In the genomic region with DNA sequence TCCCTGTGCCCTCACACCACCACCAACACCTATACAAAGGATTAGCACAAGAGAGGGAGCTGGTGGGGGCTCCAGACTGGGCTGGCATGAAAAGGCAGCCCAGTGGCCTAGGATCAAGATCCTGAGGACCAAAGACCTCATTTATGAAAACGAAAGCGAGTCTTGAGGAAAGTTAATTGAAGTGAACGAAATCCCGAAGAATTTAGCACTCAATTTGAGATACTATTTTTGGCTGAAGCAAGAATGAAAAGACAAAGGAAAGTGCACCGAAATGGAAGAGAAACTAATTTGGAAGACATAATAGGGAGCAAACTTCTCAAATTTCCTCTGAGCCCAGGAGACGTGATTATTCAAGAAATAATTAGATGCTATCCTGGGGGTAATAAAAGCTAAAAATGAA, we compare ENCODE assay signal across 29 cellular contexts.
"Had no signal": no experiment of that assay in that cellular context is flagged by ENCODE, and none has a peak within 500 bp of the region (broad histone marks: within the 10 kb centered on the region; RNA-seq: fewer than 3 reads in every experiment).

No MANE protein-coding gene starts in this region.

- DNase-seq: activated CD4-positive, alpha-beta memory T cell treated with anti-CD3 and anti-CD28 coated beads, Interleukin-2, amount 10 ng/mL, durations not matched to agents 7 days and 5 days; activated CD4-positive, alpha-beta T cell treated with anti-CD3 and anti-CD28 coated beads for 36 hours; activated CD4-positive, alpha-beta T cell treated with anti-CD3 and anti-CD28 coated beads, Interleukin-2, amount 10 ng/mL, durations not matched to agents 24 days and 14 days; activated CD4-positive, alpha-beta T cell treated with anti-CD3 and anti-CD28 coated beads, Interleukin-2, amount 50 U/mL, for 4 hours; activated CD4-positive, CD25-positive, alpha-beta regulatory T cell; activated CD4-positive, CD25-positive, alpha-beta regulatory T cell treated with anti-CD3 and anti-CD28 coated beads, Interleukin-2, amount 50 U/mL, for 72 hours; activated CD8-positive, alpha-beta memory T cell treated with anti-CD3 and anti-CD28 coated beads, Interleukin-2, amount 50 U/mL, for 4 hours; activated gamma-delta T cell; activated naive CD4-positive, alpha-beta T cell; activated naive CD4-positive, alpha-beta T cell treated with anti-CD3 and anti-CD28 coated beads, Interleukin-2, amount 10 ng/mL, durations not matched to agents 7 days and 5 days; activated naive CD8-positive, alpha-beta T cell treated with anti-CD3 and anti-CD28 coated beads, Interleukin-2, amount 10 ng/mL, durations not matched to agents 7 days and 5 days; activated T-cell treated with anti-CD3 and anti-CD28 coated beads for 4 hours; activated T-cell treated with anti-CD3 and anti-CD28 coated beads, Interleukin-2, amount 50 U/mL, for 24 hours; activated T-cell treated with anti-CD3 and anti-CD28 coated beads, Interleukin-2, amount 50 U/mL, for 72 hours; central memory CD4-positive, alpha-beta T cell; cerebellar nuclear complex; colonic mucosa; dorsolateral prefrontal cortex; effector memory CD4-positive, alpha-beta T cell; foreskin fibroblast; T-helper 2 cell had no signal

- ATAC-seq: activated CD4-positive, alpha-beta T cell treated with anti-CD3 and anti-CD28 coated beads for 36 hours; activated T-cell treated with anti-CD3 and anti-CD28 coated beads, Interleukin-2, amount 50 U/mL, for 72 hours; esophagus mucosa had no signal

- H3K36me3 Mint-ChIP-seq: activated naive CD4-positive, alpha-beta T cell treated with anti-CD3 and anti-CD28 coated beads, Interleukin-2, amount 10 ng/mL, durations not matched to agents 7 days and 5 days; activated naive CD4-positive, alpha-beta T cell treated with anti-CD3 and anti-CD28 coated beads, Interleukin-2, amount 50 U/mL, for 72 hours; activated naive CD8-positive, alpha-beta T cell treated with anti-CD3 and anti-CD28 coated beads, Interleukin-2, amount 10 ng/mL, durations not matched to agents 7 days and 5 days; brain had no signal

- H3K9me3 Mint-ChIP-seq: activated CD4-positive, alpha-beta memory T cell treated with anti-CD3 and anti-CD28 coated beads, Interleukin-2, amount 10 ng/mL, durations not matched to agents 7 days and 5 days; activated CD4-positive, alpha-beta T cell treated with anti-CD3 and anti-CD28 coated beads, Interleukin-2, amount 10 ng/mL, durations not matched to agents 24 days and 14 days; activated naive CD4-positive, alpha-beta T cell treated with anti-CD3 and anti-CD28 coated beads, Interleukin-2, amount 10 ng/mL, durations not matched to agents 7 days and 5 days; activated naive CD4-positive, alpha-beta T cell treated with anti-CD3 and anti-CD28 coated beads, Interleukin-2, amount 50 U/mL, for 72 hours; activated naive CD8-positive, alpha-beta T cell treated with anti-CD3 and anti-CD28 coated beads, Interleukin-2, amount 10 ng/mL, durations not matched to agents 7 days and 5 days; activated T-cell treated with anti-CD3 and anti-CD28 coated beads, Interleukin-2, amount 50 U/mL, for 24 hours; activated T-cell treated with anti-CD3 and anti-CD28 coated beads, Interleukin-2, amount 50 U/mL, for 72 hours; dendritic cell treated with granulocyte-macrophage colony-stimulating factor and Interleukin-4, amounts not matched to agents 40 ng/mL and 50 ng/mL, for 4 days; endodermal cell had no signal

- H3K4me3 Mint-ChIP-seq: activated CD4-positive, alpha-beta memory T cell treated with anti-CD3 and anti-CD28 coated beads, Interleukin-2, amount 10 ng/mL, durations not matched to agents 7 days and 5 days; activated CD4-positive, alpha-beta T cell treated with anti-CD3 and anti-CD28 coated beads for 36 hours; activated CD4-positive, alpha-beta T cell treated with anti-CD3 and anti-CD28 coated beads, Interleukin-2, amount 10 ng/mL, durations not matched to agents 24 days and 14 days; activated naive CD4-positive, alpha-beta T cell treated with anti-CD3 and anti-CD28 coated beads, Interleukin-2, amount 10 ng/mL, durations not matched to agents 7 days and 5 days; activated naive CD8-positive, alpha-beta T cell treated with anti-CD3 and anti-CD28 coated beads, Interleukin-2, amount 10 ng/mL, durations not matched to agents 7 days and 5 days; activated T-cell treated with anti-CD3 and anti-CD28 coated beads, Interleukin-2, amount 50 U/mL, for 24 hours; activated T-cell treated with anti-CD3 and anti-CD28 coated beads, Interleukin-2, amount 50 U/mL, for 72 hours; dendritic cell treated with granulocyte-macrophage colony-stimulating factor and Interleukin-4, amounts not matched to agents 40 ng/mL and 50 ng/mL, for 4 days; endodermal cell had no signal

- H3K4me3 ChIP-seq: ascending aorta, breast epithelium, cardiac muscle cell, colonic mucosa, dorsolateral prefrontal cortex had no signal

- H3K27me3 Mint-ChIP-seq: activated naive CD4-positive, alpha-beta T cell treated with anti-CD3 and anti-CD28 coated beads, Interleukin-2, amount 10 ng/mL, durations not matched to agents 7 days and 5 days had no signal

- H3K27ac Mint-ChIP-seq: activated CD4-positive, alpha-beta memory T cell treated with anti-CD3 and anti-CD28 coated beads, Interleukin-2, amount 10 ng/mL, durations not matched to agents 7 days and 5 days; activated CD4-positive, alpha-beta T cell treated with anti-CD3 and anti-CD28 coated beads for 36 hours; activated CD4-positive, alpha-beta T cell treated with anti-CD3 and anti-CD28 coated beads, Interleukin-2, amount 10 ng/mL, durations not matched to agents 24 days and 14 days; activated naive CD4-positive, alpha-beta T cell treated with anti-CD3 and anti-CD28 coated beads, Interleukin-2, amount 10 ng/mL, durations not matched to agents 7 days and 5 days; activated naive CD4-positive, alpha-beta T cell treated with anti-CD3 and anti-CD28 coated beads, Interleukin-2, amount 50 U/mL, for 72 hours; activated naive CD8-positive, alpha-beta T cell treated with anti-CD3 and anti-CD28 coated beads, Interleukin-2, amount 10 ng/mL, durations not matched to agents 7 days and 5 days; activated T-cell treated with anti-CD3 and anti-CD28 coated beads, Interleukin-2, amount 50 U/mL, for 24 hours; activated T-cell treated with anti-CD3 and anti-CD28 coated beads, Interleukin-2, amount 50 U/mL, for 72 hours; dendritic cell treated with granulocyte-macrophage colony-stimulating factor and Interleukin-4, amounts not matched to agents 40 ng/mL and 50 ng/mL, for 4 days; endodermal cell had no signal

- H3K4me1 ChIP-seq: ascending aorta, breast epithelium, colonic mucosa had no signal

- H3K4me1 Mint-ChIP-seq: activated CD4-positive, alpha-beta memory T cell treated with anti-CD3 and anti-CD28 coated beads, Interleukin-2, amount 10 ng/mL, durations not matched to agents 7 days and 5 days; activated CD4-positive, alpha-beta T cell treated with anti-CD3 and anti-CD28 coated beads for 36 hours; activated CD4-positive, alpha-beta T cell treated with anti-CD3 and anti-CD28 coated beads, Interleukin-2, amount 10 ng/mL, durations not matched to agents 24 days and 14 days; activated naive CD4-positive, alpha-beta T cell treated with anti-CD3 and anti-CD28 coated beads, Interleukin-2, amount 10 ng/mL, durations not matched to agents 7 days and 5 days; activated naive CD8-positive, alpha-beta T cell treated with anti-CD3 and anti-CD28 coated beads, Interleukin-2, amount 10 ng/mL, durations not matched to agents 7 days and 5 days; brain had no signal

- H3K36me3 ChIP-seq: ascending aorta, breast epithelium, cardiac muscle cell, colonic mucosa had no signal

- H3K27ac ChIP-seq: ascending aorta, breast epithelium, cardiac muscle cell, colonic mucosa, dorsolateral prefrontal cortex had no signal

- H3K27me3 ChIP-seq: ascending aorta, colonic mucosa had no signal
